ENCODE assay signal across 9 cellular contexts in genomic region chr6:142871910-142872331, GRCh38.
A peak's percentile ranks its signal among the peaks of the same experiment; 100 is the strongest.
DNase-seq lines count a peak whose midpoint lies in the region; ATAC-seq lines count a peak whose summit lies in the region.
"Had no signal": no experiment of that assay in that cellular context is flagged by ENCODE, and none has a peak within 500 bp of the region (broad histone marks: within the 10 kb centered on the region; RNA-seq: fewer than 3 reads in every experiment).

No MANE protein-coding gene starts in this region.

- peak overlapping the region; percentile 51 for H3K4me3 ChIP-seq in CD4-positive, CD25-positive, alpha-beta regulatory T cell (ENCODE audit: low read depth, low read length)

- H3K9me3 ChIP-seq in CD4-positive, CD25-positive, alpha-beta regulatory T cell (ENCODE audit: control insufficient read depth in 2 of 2, low read length in 2 of 2), result no peaks in the 10 kb centered on the region
- H3K9me3 ChIP-seq: neutrophil had no signal

- H3K27me3 ChIP-seq in CD4-positive, CD25-positive, alpha-beta regulatory T cell (ENCODE audit: control insufficient read depth, insufficient read depth, low read length), result no peaks in the 10 kb centered on the region
- H3K27me3 ChIP-seq: neutrophil had no signal

- peak overlapping the region; percentile 40 to 70 (median 60) for H3K4me3 Mint-ChIP-seq in CD4-positive, CD25-positive, alpha-beta regulatory T cell

- intact Hi-C loops in Right ventricle myocardium superior (cut with DNase I), result no loop called here

- H3K36me3 ChIP-seq in CD4-positive, CD25-positive, alpha-beta regulatory T cell (ENCODE audit: control insufficient read depth, insufficient read depth, low read length), result peaks cover 7% of the 10 kb centered on the region
- H3K36me3 ChIP-seq: neutrophil had no signal

- H3K36me3 Mint-ChIP-seq in CD4-positive, CD25-positive, alpha-beta regulatory T cell, result peaks cover 15% of the 10 kb centered on the region

- no peaks in the 10 kb centered on the region for H3K27me3 Mint-ChIP-seq in CD4-positive, CD25-positive, alpha-beta regulatory T cell

- H3K27ac ChIP-seq in CD4-positive, CD25-positive, alpha-beta regulatory T cell (ENCODE audit: insufficient read depth, low read length, poor library complexity, severe bottlenecking), result peak overlapping the region; percentile 84
- H3K27ac ChIP-seq: neutrophil had no signal

- peaks cover 78 to 91% (median 84%) of the 10 kb centered on the region in 4 donors for H3K4me1 Mint-ChIP-seq in CD4-positive, CD25-positive, alpha-beta regulatory T cell

- peak overlapping the region; percentile 79 to 92 (median 87) for H3K27ac Mint-ChIP-seq in CD4-positive, CD25-positive, alpha-beta regulatory T cell

- DNase-seq in CD4-positive, CD25-positive, alpha-beta regulatory T cell, result peak in 2 of 3 donors; percentile 43 to 78
- DNase-seq in activated T-helper 1 cell treated with Interleukin-2 at 50 U/mL for 16 hours (ENCODE audit: low read depth) (peak; percentile 34), Right ventricle myocardium superior (no peak), DMS 273 treated with DMSO at 0.1 percent for 48 hours (lab: John Stamatoyannopoulos, UW) (no peak), G401 (ENCODE audit: low spot score) (no peak)
- peak; percentile 59 for DNase-seq in stimulated activated CD4-positive, alpha-beta T cell treated with anti-CD3 and anti-CD28 coated beads, Interleukin-2, amount 100 ng/mL, for 4 hours (ENCODE audit: low read depth)

- H3K4me1 ChIP-seq in CD4-positive, CD25-positive, alpha-beta regulatory T cell (ENCODE audit: control insufficient read depth, insufficient read depth, low read length, poor library complexity, severe bottlenecking), result peaks cover 69% of the 10 kb centered on the region

- ATAC-seq in CD4-positive, CD25-positive, alpha-beta regulatory T cell (ENCODE audit: low read depth in 2 of 2), result peak; percentile 83 to 86
- ATAC-seq in GM21360 (IDR thresholded peaks at IDR 0.05; ENCODE audit: unreplicated experiment), result peak; percentile 92
- ATAC-seq in HG03575 (IDR thresholded peaks at IDR 0.05; ENCODE audit: extremely low read depth, insufficient number of reproducible peaks, low FRiP score, unreplicated experiment), result peak; percentile 85
- peak; percentile 85 for ATAC-seq in Right ventricle myocardium superior (ENCODE audit: poor library complexity)

- H3K9me3 Mint-ChIP-seq in CD4-positive, CD25-positive, alpha-beta regulatory T cell, result no peaks in the 10 kb centered on the region

- in situ Hi-C loops in G401 (cut with HindIII; ENCODE audit: low sequenced_read_pairs), result no loop called here

Comparison
In these comparisons a context has a peak if more than half of its experiments do, and no peak if none do; other contexts are left out.
1. DNase-seq: peak in CD4-positive, CD25-positive, alpha-beta regulatory T cell (2 of 3), activated T-helper 1 cell treated with Interleukin-2 at 50 U/mL for 16 hours (single experiment) and stimulated activated CD4-positive, alpha-beta T cell treated with anti-CD3 and anti-CD28 coated beads, Interleukin-2, amount 100 ng/mL, for 4 hours (single experiment); none in Right ventricle myocardium superior (single experiment), DMS 273 treated with DMSO at 0.1 percent for 48 hours (single experiment) and G401 (single experiment).
2. Peak in every context shown above with its lines, with median percentiles within 50 percentile points of each other: ATAC-seq.